Comparison of ENCODE assay signal across 1 cellular context in genomic region chr10:18478354-18478753, GRCh38.
TF ChIP-seq lines count a peak whose summit lies in the region.

No MANE protein-coding gene starts in this region.

TF ChIP-seq in GM23338, 12 proteins besides CTCF, POLR2A, EP300 and RAD21 (continued from another document):
- TF ChIP-seq REST (IDR thresholded peaks at IDR 0.05; ENCODE audit: unreplicated experiment) (no peak), EZH2 (IDR thresholded peaks at IDR 0.05; ENCODE audit: low read depth, unreplicated experiment) (no peak)
TF ChIP-seq in GM23338: peak in this region for 0.
